ENCODE assay signal across 8 cellular contexts in genomic region chr17:47733047-47733413, GRCh38. TPM values are rescaled to one million over a fixed set of nuclear protein-coding genes. Genes with fewer than 3 reads are reported as not detected.
DNase-seq lines count a peak whose midpoint lies in the region; ATAC-seq and TF ChIP-seq lines count a peak whose summit lies in the region.

TBX21 (plus strand) TSS chr17:47733236; CDS start chr17:47733455, 219 bp downstream.

- peak; percentile 72 for DNase-seq in NCI-H146 treated with DMSO at 0.1 percent for 48 hours (lab: John Stamatoyannopoulos, UW; ENCODE audit: unreplicated experiment)
- peak; percentile 83 for DNase-seq in central memory CD4-positive, alpha-beta T cell
- DNase-seq in lung microvascular endothelial cell (ENCODE audit: low read depth in 2 of 2): peak; percentile 11 to 64
- DNase-seq in stimulated activated CD8-positive, alpha-beta memory T cell treated with anti-CD3 and anti-CD28 coated beads, Interleukin-2, amount 100 ng/mL, for 48 hours (ENCODE audit: low read depth in 2 of 2): peak; percentile 88 to 91
- no peak for DNase-seq in SHP77 (lab: John Stamatoyannopoulos, UW)

- peak; percentile 57 for ATAC-seq in HG02623 (IDR thresholded peaks at IDR 0.05; ENCODE audit: unreplicated experiment)

- peak within 1 kb of the TSS; percentile 4; the same call in 1 of the 2 replicates for H3K4me3 ChIP-seq in WI38 (ENCODE audit: low read depth, low read length)

- TF ChIP-seq CTCF in GM12873 (IDR thresholded peaks at IDR 0.05; ENCODE audit: insufficient read depth, low read depth, low read length, missing control alignments): peak; percentile 36
- TF ChIP-seq CTCF in WI38 (IDR thresholded peaks at IDR 0.05; ENCODE audit: low read depth, low read length): peak; percentile 8; the same call in 1 of the 2 replicates

RNA-seq across cellular contexts. Expression of gene TBX21, which starts in this region (rescaled TPM):
- total RNA-seq in lung microvascular endothelial cell: not detected in 2 replicates

Comparison
In these comparisons a context has a peak if more than half of its experiments do, and no peak if none do; other contexts are left out.
1. Peak in DNase-seq in lung microvascular endothelial cell; RNA of the gene not detected or under 1 TPM.
2. DNase-seq: peak in NCI-H146 treated with DMSO at 0.1 percent for 48 hours (single experiment), central memory CD4-positive, alpha-beta T cell (single experiment) and stimulated activated CD8-positive, alpha-beta memory T cell treated with anti-CD3 and anti-CD28 coated beads, Interleukin-2, amount 100 ng/mL, for 48 hours (2 of 2); none in SHP77 (0 of 2).